Comparison of ENCODE assay signal across 14 cellular contexts in genomic region chr1:10738125-10738746, GRCh38. TPM values are rescaled to one million over a fixed set of nuclear protein-coding genes. Genes with fewer than 3 reads are reported as not detected.
A peak's percentile ranks its signal among the peaks of the same experiment; 100 is the strongest.
DNase-seq lines count a peak whose midpoint lies in the region; ATAC-seq and TF ChIP-seq lines count a peak whose summit lies in the region.
"Had no signal": no experiment of that assay in that cellular context is flagged by ENCODE, and none has a peak within 500 bp of the region (broad histone marks: within the 10 kb centered on the region; RNA-seq: fewer than 3 reads in every experiment).

No MANE protein-coding gene starts in this region.

- ATAC-seq in Right ventricle myocardium inferior (no peak), T-helper 17 cell (no peak), GM19452 (IDR thresholded peaks at IDR 0.05; ENCODE audit: unreplicated experiment) (no peak)
- ATAC-seq: activated T-cell treated with anti-CD3 and anti-CD28 coated beads, Interleukin-2, amount 50 U/mL, for 4 hours; HCT116 had no signal

- H3K36me3 ChIP-seq in cardiac muscle cell (no peaks in the 10 kb centered on the region), duodenal mucosa (ENCODE audit: control insufficient read depth in 1 of 2, insufficient read depth in 2 of 2, low read length in 2 of 2) (no peaks in the 10 kb centered on the region)

- H3K4me3 ChIP-seq in cardiac muscle cell (no peak overlapping the region), duodenal mucosa (ENCODE audit: low read depth in 1 of 2, low read length in 2 of 2) (peak overlapping the region in 1 of 2 donors; percentile 8)

- H3K27me3 ChIP-seq in cardiac muscle cell (no peaks in the 10 kb centered on the region), duodenal mucosa (ENCODE audit: control insufficient read depth in 1 of 2, insufficient read depth in 2 of 2, low read length in 2 of 2) (no peaks in the 10 kb centered on the region)

- no peaks in the 10 kb centered on the region for H3K9me3 ChIP-seq in cardiac muscle cell (ENCODE audit: low read depth)
- H3K9me3 ChIP-seq in duodenal mucosa (ENCODE audit: control insufficient read depth in 1 of 2, low read length in 2 of 2), result no peaks in the 10 kb centered on the region
- H3K9me3 ChIP-seq in T-helper 17 cell (ENCODE audit: control insufficient read depth, low read length, poor library complexity, severe bottlenecking), result no peaks in the 10 kb centered on the region

- peak overlapping the region; percentile 58 to 63 for H3K9ac ChIP-seq in duodenal mucosa (ENCODE audit: low read depth in 1 of 2, low read length in 2 of 2)

- no peak for TF ChIP-seq CTCF in cardiac muscle cell (IDR thresholded peaks at IDR 0.05; ENCODE audit: low read depth, low read length)

- peaks cover 43% of the 10 kb centered on the region for H3K27me3 Mint-ChIP-seq in T-helper 17 cell

- DNase-seq in cardiac muscle cell (ENCODE audit: low read depth in 1 of 2, low spot score in 1 of 2) (no peak), Right ventricle myocardium inferior (ENCODE audit: missing footprints) (no peak), mucosa of gallbladder (ENCODE audit: low spot score) (peak; percentile 66), T-helper 17 cell (no peak), NCI-H187 (lab: John Stamatoyannopoulos, UW) (no peak), Ammon's horn (ENCODE audit: low spot score) (no peak)
- DNase-seq: activated CD4-positive, alpha-beta T cell treated with anti-CD3 and anti-CD28 coated beads for 48 hours; activated T-cell treated with anti-CD3 and anti-CD28 coated beads, Interleukin-2, amount 50 U/mL, for 4 hours; DND-41; NCI-H2171; OCI-M1 had no signal

- no peak overlapping the region for H3K27ac Mint-ChIP-seq in T-helper 17 cell

- intact Hi-C loops in Right ventricle myocardium inferior (cut with DNase I), result no loop called here

- peak overlapping the region; percentile 75 for H3K27ac ChIP-seq in cardiac muscle cell
- H3K27ac ChIP-seq in duodenal mucosa (ENCODE audit: low read depth, low read length), result peak overlapping the region; percentile 83

- peaks cover 3% of the 10 kb centered on the region for H3K36me3 Mint-ChIP-seq in T-helper 17 cell (ENCODE audit: low read depth)

- H3K4me1 ChIP-seq in cardiac muscle cell (ENCODE audit: low read depth), result peaks cover 52% of the 10 kb centered on the region
- peaks cover 77 to 82% of the 10 kb centered on the region in 2 donors for H3K4me1 ChIP-seq in duodenal mucosa (ENCODE audit: control insufficient read depth in 1 of 2, insufficient read depth in 2 of 2, low read length in 2 of 2)

- H3K4me1 Mint-ChIP-seq in T-helper 17 cell, result peaks cover 2% of the 10 kb centered on the region

- no peak overlapping the region for H3K4me3 Mint-ChIP-seq in T-helper 17 cell
- H3K4me3 Mint-ChIP-seq: activated T-cell treated with anti-CD3 and anti-CD28 coated beads, Interleukin-2, amount 50 U/mL, for 4 hours had no signal

RNA-seq across cellular contexts. Expression of gene CASZ1, which starts 58.2 kb away (rescaled TPM):
- 41.9 and 87.3 TPM in 2 replicates for total RNA-seq in cardiac muscle cell
- 53.5 and 68.2 TPM in 2 replicates for polyA plus RNA-seq in cardiac muscle cell
- 58.2 TPM for total RNA-seq in Right ventricle myocardium inferior
- total RNA-seq in mucosa of gallbladder, result 72.8 TPM
- total RNA-seq in T-helper 17 cell, result 10 to 100 TPM; 20.8 to 21.2 TPM
